In genomic region chr7:69982197-69982596, GRCh38 we compare ENCODE assay signal across 1 cellular context.
TF ChIP-seq lines count a peak whose summit lies in the region.

No MANE protein-coding gene starts in this region.

TF ChIP-seq in H1, 55 proteins besides CTCF, POLR2A, EP300 and RAD21:
- TF ChIP-seq POLR2AphosphoS5 (IDR thresholded peaks at IDR 0.05; ENCODE audit: low read depth, low read length), result no peak
- TF ChIP-seq EGR1 (IDR thresholded peaks at IDR 0.05; ENCODE audit: borderline replicate concordance, low read depth, low read length), result no peak
- TF ChIP-seq MAX (IDR thresholded peaks at IDR 0.05), result no peak
- TF ChIP-seq NANOG (IDR thresholded peaks at IDR 0.05; ENCODE audit: insufficient read depth, low read depth, low read length, poor library complexity, severe bottlenecking), result no peak
- TF ChIP-seq SAP30 (IDR thresholded peaks at IDR 0.05; ENCODE audit: insufficient read depth, insufficient replicate concordance, low read length), result no peak
- TF ChIP-seq RXRA (IDR thresholded peaks at IDR 0.05; ENCODE audit: insufficient read depth, low read depth, low read length), result no peak
- no peak for TF ChIP-seq HDAC6 (IDR thresholded peaks at IDR 0.05; ENCODE audit: low read depth, low read length)
- TF ChIP-seq PHF8 (conservative IDR thresholded peaks at IDR 0.05; ENCODE audit: low read depth, low read length), result no peak
- TF ChIP-seq EZH2 (IDR thresholded peaks at IDR 0.05; ENCODE audit: low read depth, low read length, severe bottlenecking), result no peak
- TF ChIP-seq KDM5A (IDR thresholded peaks at IDR 0.05; ENCODE audit: low read length), result no peak
- TF ChIP-seq CHD2 (IDR thresholded peaks at IDR 0.05; ENCODE audit: low read length), result no peak
- TF ChIP-seq CREB1 (IDR thresholded peaks at IDR 0.05), result no peak
- no peak for TF ChIP-seq RBBP5 (IDR thresholded peaks at IDR 0.05; ENCODE audit: borderline replicate concordance, low read depth, low read length)
- TF ChIP-seq CTBP2 (IDR thresholded peaks at IDR 0.05; ENCODE audit: borderline replicate concordance, insufficient read depth, insufficient read length, low read length), result no peak
- no peak for TF ChIP-seq CHD1 (IDR thresholded peaks at IDR 0.05; ENCODE audit: low read depth, low read length)
- no peak for TF ChIP-seq KDM4A (IDR thresholded peaks at IDR 0.05; ENCODE audit: low read depth, low read length, severe bottlenecking)
- no peak for TF ChIP-seq BCL11A (IDR thresholded peaks at IDR 0.05; ENCODE audit: low read depth in 2 of 2, low read length in 2 of 2)
- TF ChIP-seq TAF1 (IDR thresholded peaks at IDR 0.05; ENCODE audit: low read depth, low read length), result no peak
- no peak for TF ChIP-seq SP4 (IDR thresholded peaks at IDR 0.05; ENCODE audit: low read length)
